Comparison of ENCODE assay signal across 1 cellular context in the genomic region with DNA sequence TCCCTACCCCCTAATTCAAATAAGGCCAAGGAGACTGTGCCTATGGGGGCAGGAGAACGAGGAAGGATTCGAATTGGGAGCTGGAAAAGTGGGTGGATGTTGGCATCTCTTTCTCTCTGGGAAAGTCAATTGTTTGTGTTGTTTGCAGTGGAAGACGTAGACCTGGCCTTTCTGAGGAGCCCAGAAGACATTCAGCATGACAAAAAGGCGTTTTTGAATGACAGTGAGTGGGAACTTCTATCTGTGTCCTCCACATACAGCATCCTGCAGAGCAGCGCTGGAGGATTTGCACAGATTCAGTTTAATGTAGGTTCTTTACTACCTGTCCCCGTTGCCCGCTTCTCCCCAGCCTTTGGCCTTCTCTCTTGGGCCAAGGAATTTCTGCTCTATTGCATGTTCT.
TF ChIP-seq lines count a peak whose summit lies in the region.

No MANE protein-coding gene starts in this region.

TF ChIP-seq in GM23338, 12 proteins besides CTCF, POLR2A, EP300 and RAD21 (continued from another document):
- TF ChIP-seq, protein P1, sequence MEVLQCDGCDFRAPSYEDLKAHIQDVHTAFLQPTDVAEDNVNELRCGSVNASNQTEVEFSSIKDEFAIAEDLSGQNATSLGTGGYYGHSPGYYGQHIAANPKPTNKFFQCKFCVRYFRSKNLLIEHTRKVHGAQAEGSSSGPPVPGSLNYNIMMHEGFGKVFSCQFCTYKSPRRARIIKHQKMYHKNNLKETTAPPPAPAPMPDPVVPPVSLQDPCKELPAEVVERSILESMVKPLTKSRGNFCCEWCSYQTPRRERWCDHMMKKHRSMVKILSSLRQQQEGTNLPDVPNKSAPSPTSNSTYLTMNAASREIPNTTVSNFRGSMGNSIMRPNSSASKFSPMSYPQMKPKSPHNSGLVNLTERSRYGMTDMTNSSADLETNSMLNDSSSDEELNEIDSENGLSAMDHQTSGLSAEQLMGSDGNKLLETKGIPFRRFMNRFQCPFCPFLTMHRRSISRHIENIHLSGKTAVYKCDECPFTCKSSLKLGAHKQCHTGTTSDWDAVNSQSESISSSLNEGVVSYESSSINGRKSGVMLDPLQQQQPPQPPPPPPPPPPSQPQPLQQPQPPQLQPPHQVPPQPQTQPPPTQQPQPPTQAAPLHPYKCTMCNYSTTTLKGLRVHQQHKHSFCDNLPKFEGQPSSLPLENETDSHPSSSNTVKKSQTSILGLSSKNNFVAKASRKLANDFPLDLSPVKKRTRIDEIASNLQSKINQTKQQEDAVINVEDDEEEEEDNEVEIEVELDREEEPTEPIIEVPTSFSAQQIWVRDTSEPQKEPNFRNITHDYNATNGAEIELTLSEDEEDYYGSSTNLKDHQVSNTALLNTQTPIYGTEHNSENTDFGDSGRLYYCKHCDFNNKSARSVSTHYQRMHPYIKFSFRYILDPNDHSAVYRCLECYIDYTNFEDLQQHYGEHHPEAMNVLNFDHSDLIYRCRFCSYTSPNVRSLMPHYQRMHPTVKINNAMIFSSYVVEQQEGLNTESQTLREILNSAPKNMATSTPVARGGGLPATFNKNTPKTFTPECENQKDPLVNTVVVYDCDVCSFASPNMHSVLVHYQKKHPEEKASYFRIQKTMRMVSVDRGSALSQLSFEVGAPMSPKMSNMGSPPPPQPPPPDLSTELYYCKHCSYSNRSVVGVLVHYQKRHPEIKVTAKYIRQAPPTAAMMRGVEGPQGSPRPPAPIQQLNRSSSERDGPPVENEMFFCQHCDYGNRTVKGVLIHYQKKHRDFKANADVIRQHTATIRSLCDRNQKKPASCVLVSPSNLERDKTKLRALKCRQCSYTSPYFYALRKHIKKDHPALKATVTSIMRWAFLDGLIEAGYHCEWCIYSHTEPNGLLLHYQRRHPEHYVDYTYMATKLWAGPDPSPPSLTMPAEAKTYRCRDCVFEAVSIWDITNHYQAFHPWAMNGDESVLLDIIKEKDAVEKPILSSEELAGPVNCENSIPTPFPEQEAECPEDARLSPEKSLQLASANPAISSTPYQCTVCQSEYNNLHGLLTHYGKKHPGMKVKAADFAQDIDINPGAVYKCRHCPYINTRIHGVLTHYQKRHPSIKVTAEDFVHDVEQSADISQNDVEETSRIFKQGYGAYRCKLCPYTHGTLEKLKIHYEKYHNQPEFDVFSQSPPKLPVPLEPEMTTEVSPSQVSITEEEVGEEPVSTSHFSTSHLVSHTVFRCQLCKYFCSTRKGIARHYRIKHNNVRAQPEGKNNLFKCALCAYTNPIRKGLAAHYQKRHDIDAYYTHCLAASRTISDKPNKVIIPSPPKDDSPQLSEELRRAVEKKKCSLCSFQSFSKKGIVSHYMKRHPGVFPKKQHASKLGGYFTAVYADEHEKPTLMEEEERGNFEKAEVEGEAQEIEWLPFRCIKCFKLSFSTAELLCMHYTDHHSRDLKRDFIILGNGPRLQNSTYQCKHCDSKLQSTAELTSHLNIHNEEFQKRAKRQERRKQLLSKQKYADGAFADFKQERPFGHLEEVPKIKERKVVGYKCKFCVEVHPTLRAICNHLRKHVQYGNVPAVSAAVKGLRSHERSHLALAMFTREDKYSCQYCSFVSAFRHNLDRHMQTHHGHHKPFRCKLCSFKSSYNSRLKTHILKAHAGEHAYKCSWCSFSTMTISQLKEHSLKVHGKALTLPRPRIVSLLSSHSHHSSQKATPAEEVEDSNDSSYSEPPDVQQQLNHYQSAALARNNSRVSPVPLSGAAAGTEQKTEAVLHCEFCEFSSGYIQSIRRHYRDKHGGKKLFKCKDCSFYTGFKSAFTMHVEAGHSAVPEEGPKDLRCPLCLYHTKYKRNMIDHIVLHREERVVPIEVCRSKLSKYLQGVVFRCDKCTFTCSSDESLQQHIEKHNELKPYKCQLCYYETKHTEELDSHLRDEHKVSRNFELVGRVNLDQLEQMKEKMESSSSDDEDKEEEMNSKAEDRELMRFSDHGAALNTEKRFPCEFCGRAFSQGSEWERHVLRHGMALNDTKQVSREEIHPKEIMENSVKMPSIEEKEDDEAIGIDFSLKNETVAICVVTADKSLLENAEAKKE (CRISPR knock-in tag; IDR thresholded peaks at IDR 0.05), result peak; percentile 92
- TF ChIP-seq ZNF114 (CRISPR knock-in tag; IDR thresholded peaks at IDR 0.05) (no peak), NANOG (IDR thresholded peaks at IDR 0.05; ENCODE audit: borderline replicate concordance) (no peak)
